In genomic region chr9:7093040-7093439, GRCh38 we compare ENCODE assay signal across 35 cellular contexts.
"Had no signal": no experiment of that assay in that cellular context is flagged by ENCODE, and none has a peak within 500 bp of the region (broad histone marks: within the 10 kb centered on the region; RNA-seq: fewer than 3 reads in every experiment).

No MANE protein-coding gene starts in this region.

- H3K9me3 Mint-ChIP-seq: activated CD4-positive, alpha-beta memory T cell treated with anti-CD3 and anti-CD28 coated beads, Interleukin-2, amount 10 ng/mL, durations not matched to agents 7 days and 5 days; activated CD4-positive, alpha-beta T cell treated with anti-CD3 and anti-CD28 coated beads, Interleukin-2, amount 10 ng/mL, durations not matched to agents 24 days and 14 days; activated naive CD4-positive, alpha-beta T cell treated with anti-CD3 and anti-CD28 coated beads, Interleukin-2, amount 10 ng/mL, durations not matched to agents 7 days and 5 days; activated naive CD4-positive, alpha-beta T cell treated with anti-CD3 and anti-CD28 coated beads, Interleukin-2, amount 50 U/mL, for 24 hours; activated naive CD8-positive, alpha-beta T cell treated with anti-CD3 and anti-CD28 coated beads, Interleukin-2, amount 10 ng/mL, durations not matched to agents 7 days and 5 days; activated T-helper 2 cell treated with anti-CD3 and anti-CD28 coated beads, Interferon-gamma antibody, Interleukin-2, Interleukin-4, amounts not matched to agents 10 μg/mL and 5 μg/mL and 100 μg/mL, durations not matched to agents 14 hours and 24 hours and 36 hours; T-helper 1 cell treated with Interleukin-12 subunit alpha and Interleukin-12 subunit beta and Interleukin-4 antibody, amounts not matched to agents 30 μg/mL and 1 μg/mL, for 36 hours; T-helper 2 cell treated with Interferon-gamma antibody and Interleukin-4, amounts not matched to agents 5 μg/mL and 100 μg/mL, for 36 hours had no signal

- H3K27me3 Mint-ChIP-seq: activated B cell treated with CpG ODN at 0.5 μM for 24 hours; activated CD4-positive, alpha-beta memory T cell treated with anti-CD3 and anti-CD28 coated beads, Interleukin-2, amount 10 ng/mL, durations not matched to agents 7 days and 5 days; activated CD4-positive, alpha-beta T cell treated with anti-CD3 and anti-CD28 coated beads, Interleukin-2, amount 10 ng/mL, durations not matched to agents 24 days and 14 days; activated CD8-positive, alpha-beta memory T cell treated with anti-CD3 and anti-CD28 coated beads, Interleukin-2, amount 10 ng/mL, durations not matched to agents 7 days and 5 days; activated naive CD4-positive, alpha-beta T cell treated with anti-CD3 and anti-CD28 coated beads, Interleukin-2, amount 10 ng/mL, durations not matched to agents 7 days and 5 days; activated naive CD4-positive, alpha-beta T cell treated with anti-CD3 and anti-CD28 coated beads, Interleukin-2, amount 50 U/mL, for 24 hours; activated naive CD8-positive, alpha-beta T cell; activated naive CD8-positive, alpha-beta T cell treated with anti-CD3 and anti-CD28 coated beads, Interleukin-2, amount 10 ng/mL, durations not matched to agents 7 days and 5 days; activated naive CD8-positive, alpha-beta T cell treated with anti-CD3 and anti-CD28 coated beads, Interleukin-2, amount 50 U/mL, for 24 hours; activated T-cell treated with anti-CD3 and anti-CD28 coated beads, Interleukin-2, amount 50 U/mL, for 24 hours had no signal

- H3K27ac ChIP-seq: body of pancreas, brain microvascular endothelial cell, breast epithelium, colonic mucosa, VCaP had no signal

- H3K4me3 Mint-ChIP-seq: activated B cell treated with CpG ODN at 0.5 μM for 24 hours; activated CD4-positive, alpha-beta memory T cell treated with anti-CD3 and anti-CD28 coated beads, Interleukin-2, amount 10 ng/mL, durations not matched to agents 7 days and 5 days; activated CD4-positive, alpha-beta T cell treated with anti-CD3 and anti-CD28 coated beads, Interleukin-2, amount 10 ng/mL, durations not matched to agents 24 days and 14 days; activated CD8-positive, alpha-beta memory T cell treated with anti-CD3 and anti-CD28 coated beads, Interleukin-2, amount 10 ng/mL, durations not matched to agents 7 days and 5 days; activated CD8-positive, alpha-beta T cell treated with anti-CD3 and anti-CD28 coated beads, Interleukin-2, amount 10 ng/mL, durations not matched to agents 7 days and 5 days; activated naive CD4-positive, alpha-beta T cell treated with anti-CD3 and anti-CD28 coated beads, Interleukin-2, amount 10 ng/mL, durations not matched to agents 7 days and 5 days; activated naive CD4-positive, alpha-beta T cell treated with anti-CD3 and anti-CD28 coated beads, Interleukin-2, amount 50 U/mL, for 24 hours; activated naive CD8-positive, alpha-beta T cell; activated naive CD8-positive, alpha-beta T cell treated with anti-CD3 and anti-CD28 coated beads, Interleukin-2, amount 10 ng/mL, durations not matched to agents 7 days and 5 days; activated naive CD8-positive, alpha-beta T cell treated with anti-CD3 and anti-CD28 coated beads, Interleukin-2, amount 50 U/mL, for 24 hours; activated T-cell treated with anti-CD3 and anti-CD28 coated beads, Interleukin-2, amount 50 U/mL, for 24 hours; T-helper 1 cell treated with Interleukin-12 subunit alpha and Interleukin-12 subunit beta and Interleukin-4 antibody, amounts not matched to agents 30 μg/mL and 1 μg/mL, for 36 hours; T-helper 2 cell treated with Interferon-gamma antibody and Interleukin-4, amounts not matched to agents 5 μg/mL and 100 μg/mL, for 36 hours had no signal

- H3K4me1 ChIP-seq: body of pancreas, breast epithelium, colonic mucosa had no signal

- ATAC-seq: activated CD8-positive, alpha-beta memory T cell treated with anti-CD3 and anti-CD28 coated beads, Interleukin-2, amount 10 ng/mL, durations not matched to agents 7 days and 5 days; activated CD8-positive, alpha-beta T cell treated with anti-CD3 and anti-CD28 coated beads, Interleukin-2, amount 10 ng/mL, durations not matched to agents 7 days and 5 days; activated naive CD8-positive, alpha-beta T cell treated with anti-CD3 and anti-CD28 coated beads, Interleukin-2, amount 50 U/mL, for 24 hours; body of pancreas had no signal

- H3K4me3 ChIP-seq: body of pancreas, breast epithelium, colonic mucosa had no signal

- H3K9me3 ChIP-seq: body of pancreas, breast epithelium, colonic mucosa had no signal

- H3K4me1 Mint-ChIP-seq: activated naive CD4-positive, alpha-beta T cell treated with anti-CD3 and anti-CD28 coated beads, Interleukin-2, amount 50 U/mL, for 24 hours; activated naive CD8-positive, alpha-beta T cell treated with anti-CD3 and anti-CD28 coated beads, Interleukin-2, amount 50 U/mL, for 24 hours had no signal

- DNase-seq: activated B cell treated with CpG ODN at 0.5 μM for 24 hours; activated CD4-positive, alpha-beta memory T cell treated with anti-CD3 and anti-CD28 coated beads, Interleukin-2, amount 10 ng/mL, durations not matched to agents 7 days and 5 days; activated CD4-positive, alpha-beta T cell treated with anti-CD3 and anti-CD28 coated beads for 4 hours; activated CD4-positive, alpha-beta T cell treated with anti-CD3 and anti-CD28 coated beads, Interleukin-2, amount 10 ng/mL, durations not matched to agents 24 days and 14 days; activated CD4-positive, alpha-beta T cell treated with anti-CD3 and anti-CD28 coated beads, Interleukin-2, amount 50 U/mL, for 1 hour; activated CD4-positive, alpha-beta T cell treated with anti-CD3 and anti-CD28 coated beads, Interleukin-2, amount 50 U/mL, for 4 hours; activated CD4-positive, CD25-positive, alpha-beta regulatory T cell treated with anti-CD3 and anti-CD28 coated beads, Interleukin-2, amount 50 U/mL, for 72 hours; activated CD8-positive, alpha-beta memory T cell treated with anti-CD3 and anti-CD28 coated beads for 24 hours; activated CD8-positive, alpha-beta memory T cell treated with anti-CD3 and anti-CD28 coated beads, Interleukin-2, amount 10 ng/mL, durations not matched to agents 7 days and 5 days; activated CD8-positive, alpha-beta memory T cell treated with anti-CD3 and anti-CD28 coated beads, Interleukin-2, amount 50 U/mL, for 48 hours; activated CD8-positive, alpha-beta T cell treated with anti-CD3 and anti-CD28 coated beads, Interleukin-2, amount 10 ng/mL, durations not matched to agents 7 days and 5 days; activated effector memory CD4-positive, alpha-beta T cell treated with Interleukin-2 at 50 U/mL for 16 hours; activated gamma-delta T cell; activated naive CD4-positive, alpha-beta T cell treated with anti-CD3 and anti-CD28 coated beads, Interleukin-2, amount 10 ng/mL, durations not matched to agents 7 days and 5 days; activated naive CD4-positive, alpha-beta T cell treated with Interleukin-2 at 50 U/mL for 16 hours; activated naive CD8-positive, alpha-beta T cell treated with anti-CD3 and anti-CD28 coated beads, Interleukin-2, amount 10 ng/mL, durations not matched to agents 7 days and 5 days; activated naive CD8-positive, alpha-beta T cell treated with anti-CD3 and anti-CD28 coated beads, Interleukin-2, amount 50 U/mL, for 24 hours; activated T-cell treated with anti-CD3 and anti-CD28 coated beads, Interleukin-2, amount 50 U/mL, for 24 hours; activated T-cell treated with anti-CD3 and anti-CD28 coated beads, Interleukin-2, amount 50 U/mL, for 48 hours; amniotic stem cell; aorta; body of pancreas; brain microvascular endothelial cell; central memory CD4-positive, alpha-beta T cell; cerebellar nuclear complex; colonic mucosa; T-helper 2 cell; T-helper 9 cell had no signal

- H3K27ac Mint-ChIP-seq: activated CD4-positive, alpha-beta memory T cell treated with anti-CD3 and anti-CD28 coated beads, Interleukin-2, amount 10 ng/mL, durations not matched to agents 7 days and 5 days; activated CD4-positive, alpha-beta T cell treated with anti-CD3 and anti-CD28 coated beads, Interleukin-2, amount 10 ng/mL, durations not matched to agents 24 days and 14 days; activated CD8-positive, alpha-beta memory T cell treated with anti-CD3 and anti-CD28 coated beads, Interleukin-2, amount 10 ng/mL, durations not matched to agents 7 days and 5 days; activated CD8-positive, alpha-beta T cell treated with anti-CD3 and anti-CD28 coated beads, Interleukin-2, amount 10 ng/mL, durations not matched to agents 7 days and 5 days; activated naive CD4-positive, alpha-beta T cell treated with anti-CD3 and anti-CD28 coated beads, Interleukin-2, amount 10 ng/mL, durations not matched to agents 7 days and 5 days; activated naive CD4-positive, alpha-beta T cell treated with anti-CD3 and anti-CD28 coated beads, Interleukin-2, amount 50 U/mL, for 24 hours; activated naive CD8-positive, alpha-beta T cell; activated naive CD8-positive, alpha-beta T cell treated with anti-CD3 and anti-CD28 coated beads, Interleukin-2, amount 10 ng/mL, durations not matched to agents 7 days and 5 days; activated naive CD8-positive, alpha-beta T cell treated with anti-CD3 and anti-CD28 coated beads, Interleukin-2, amount 50 U/mL, for 24 hours; activated T-cell treated with anti-CD3 and anti-CD28 coated beads, Interleukin-2, amount 50 U/mL, for 24 hours; activated T-helper 2 cell treated with anti-CD3 and anti-CD28 coated beads, Interferon-gamma antibody, Interleukin-2, Interleukin-4, amounts not matched to agents 10 μg/mL and 5 μg/mL and 100 μg/mL, durations not matched to agents 14 hours and 24 hours and 36 hours; T-helper 1 cell treated with Interleukin-12 subunit alpha and Interleukin-12 subunit beta and Interleukin-4 antibody, amounts not matched to agents 30 μg/mL and 1 μg/mL, for 36 hours; T-helper 2 cell treated with Interferon-gamma antibody and Interleukin-4, amounts not matched to agents 5 μg/mL and 100 μg/mL, for 36 hours had no signal

- H3K27me3 ChIP-seq: body of pancreas, brain microvascular endothelial cell, breast epithelium, colonic mucosa had no signal

- H3K36me3 ChIP-seq: brain microvascular endothelial cell, breast epithelium, colonic mucosa had no signal
